In the genomic region with DNA sequence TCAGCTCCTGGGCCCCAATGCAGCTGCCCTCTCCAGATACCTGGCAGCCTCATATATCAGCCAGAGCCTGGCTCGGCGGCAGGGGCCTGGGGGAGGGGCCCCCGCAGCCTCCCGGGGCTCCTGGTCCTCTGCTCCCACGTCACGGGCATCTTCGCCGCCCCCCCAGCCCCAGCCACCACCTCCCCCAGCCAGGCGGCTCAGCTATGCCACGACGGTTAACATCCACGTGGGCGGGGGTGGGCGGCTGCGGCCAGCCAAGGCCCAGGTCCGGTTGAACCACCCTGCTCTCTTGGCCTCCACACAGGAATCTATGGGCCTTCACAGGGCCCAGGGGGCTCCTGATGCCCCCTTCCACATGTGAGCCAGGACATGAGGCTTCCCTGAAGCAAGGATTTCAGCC, we compare ENCODE assay signal across 1 cellular context.
TF ChIP-seq lines count a peak whose summit lies in the region.

No MANE protein-coding gene starts in this region.

TF ChIP-seq in HEK293, 187 proteins besides CTCF, POLR2A, EP300 and RAD21 (continued from another document):
- no peak for TF ChIP-seq ZNF280D (tag by site-specific recombination; IDR thresholded peaks at IDR 0.05)
